In genomic region chr12:2692156-2692555, GRCh38 we compare ENCODE assay signal across 9 cellular contexts.
DNase-seq lines count a peak whose midpoint lies in the region; ATAC-seq lines count a peak whose summit lies in the region.
"Had no signal": no experiment of that assay in that cellular context is flagged by ENCODE, and none has a peak within 500 bp of the region (broad histone marks: within the 10 kb centered on the region; RNA-seq: fewer than 3 reads in every experiment).

No MANE protein-coding gene starts in this region.

- H3K4me3 ChIP-seq in CD4-positive, alpha-beta memory T cell (ENCODE audit: low read length in 2 of 2) = peak overlapping the region; percentile 11 to 73
- peak overlapping the region; percentile 68 for H3K4me3 ChIP-seq in HUES64 (ENCODE audit: low read length)

- intact Hi-C loops in CD4-positive, alpha-beta memory T cell (cut with micrococcal nuclease) = loop anchor here (5.0 kb wide), 2 partner anchors 185 to 200 kb away; partner anchors contain the start of genes FOXM1, RHNO1 and TULP3

- H3K9ac ChIP-seq in HUES64 (ENCODE audit: low read depth, low read length) = 0 out of 2 replicates have a peak overlapping the region, but pooled peaks have one; percentile 78

- H3K9me3 Mint-ChIP-seq in CD4-positive, alpha-beta memory T cell = no peaks in the 10 kb centered on the region
- no peaks in the 10 kb centered on the region for H3K9me3 Mint-ChIP-seq in activated naive CD4-positive, alpha-beta T cell treated with anti-CD3 and anti-CD28 coated beads, Interleukin-2, amount 50 U/mL, for 24 hours
- no peaks in the 10 kb centered on the region for H3K9me3 Mint-ChIP-seq in naive thymus-derived CD8-positive, alpha-beta T cell

- peak overlapping the region; percentile 93 to 100 (median 98) for H3K4me3 Mint-ChIP-seq in CD4-positive, alpha-beta memory T cell
- H3K4me3 Mint-ChIP-seq in activated naive CD4-positive, alpha-beta T cell treated with anti-CD3 and anti-CD28 coated beads, Interleukin-2, amount 50 U/mL, for 24 hours = peak overlapping the region; percentile 99
- H3K4me3 Mint-ChIP-seq in naive thymus-derived CD8-positive, alpha-beta T cell = peak overlapping the region; percentile 94 to 100 (median 98)

- no peaks in the 10 kb centered on the region for H3K27me3 ChIP-seq in CD4-positive, alpha-beta memory T cell (ENCODE audit: insufficient read depth, low read length)
- H3K27me3 ChIP-seq in HUES64 (ENCODE audit: insufficient read depth, low read length) = peaks cover 34% of the 10 kb centered on the region

- H3K27me3 Mint-ChIP-seq in CD4-positive, alpha-beta memory T cell = peaks cover 4 to 9% of the 10 kb centered on the region in 2 donors
- no peaks in the 10 kb centered on the region for H3K27me3 Mint-ChIP-seq in activated naive CD4-positive, alpha-beta T cell treated with anti-CD3 and anti-CD28 coated beads, Interleukin-2, amount 50 U/mL, for 24 hours
- peaks cover 0 to 2% (median 0%) of the 10 kb centered on the region in 5 donors for H3K27me3 Mint-ChIP-seq in naive thymus-derived CD8-positive, alpha-beta T cell

- CTCF ChIA-PET in CD4-positive, alpha-beta memory T cell (lab: Charles Lee; ENCODE audit: partially characterized antibody) = interaction anchor here (1.2 to 3.4 kb wide), 5 partner anchors 9 to 104 kb away, joined by 6 to 33 read pairs (median 9); no protein-coding TSS in a partner anchor

- H3K4me1 Mint-ChIP-seq in CD4-positive, alpha-beta memory T cell = peaks cover 24 to 54% (median 37%) of the 10 kb centered on the region in 4 donors
- H3K4me1 Mint-ChIP-seq in activated naive CD4-positive, alpha-beta T cell treated with anti-CD3 and anti-CD28 coated beads, Interleukin-2, amount 50 U/mL, for 24 hours = peaks cover 45% of the 10 kb centered on the region
- H3K4me1 Mint-ChIP-seq in naive thymus-derived CD8-positive, alpha-beta T cell = peaks cover 36 to 53% (median 50%) of the 10 kb centered on the region in 4 donors

- peak overlapping the region; percentile 62 for H3K27ac ChIP-seq in CD4-positive, alpha-beta memory T cell (ENCODE audit: low read depth, low read length)
- no peak overlapping the region for H3K27ac ChIP-seq in HUES64 (ENCODE audit: low read depth, low read length)
- H3K27ac ChIP-seq: epithelial cell of prostate had no signal

- 87% methylated on average over 12 of the region's 12 CpGs for WGBS in HUES64

- POLR2A ChIA-PET in CD4-positive, alpha-beta memory T cell (lab: Charles Lee; ENCODE audit: partially characterized antibody) = interaction anchor here (1.0 to 3.5 kb wide), 7 partner anchors 10 to 185 kb away, joined by 4 to 55 read pairs (median 6); partner anchors contain the start of genes FKBP4, FOXM1 and RHNO1
- POLR2A ChIA-PET in naive thymus-derived CD8-positive, alpha-beta T cell (lab: Charles Lee) = interaction anchor here (0.6 to 5.2 kb wide), 7 partner anchors 10 to 198 kb away, joined by 3 to 51 read pairs (median 6); partner anchors contain the start of genes FKBP4, FOXM1, ITFG2 and RHNO1

- peak overlapping the region; percentile 77 to 96 (median 92) for H3K27ac Mint-ChIP-seq in CD4-positive, alpha-beta memory T cell
- H3K27ac Mint-ChIP-seq in activated naive CD4-positive, alpha-beta T cell treated with anti-CD3 and anti-CD28 coated beads, Interleukin-2, amount 50 U/mL, for 24 hours = peak overlapping the region; percentile 98
- peak overlapping the region; percentile 76 to 97 (median 94) for H3K27ac Mint-ChIP-seq in naive thymus-derived CD8-positive, alpha-beta T cell

- peaks cover 34% of the 10 kb centered on the region for H3K4me1 ChIP-seq in CD4-positive, alpha-beta memory T cell (ENCODE audit: insufficient read depth, low read length)
- H3K4me1 ChIP-seq in HUES64 (ENCODE audit: insufficient read depth, low read length) = peaks cover 3% of the 10 kb centered on the region; the same call in 1 of the 2 replicates

- H3K36me3 Mint-ChIP-seq in CD4-positive, alpha-beta memory T cell = peaks cover 0 to 11% of the 10 kb centered on the region in 2 donors
- no peaks in the 10 kb centered on the region for H3K36me3 Mint-ChIP-seq in activated naive CD4-positive, alpha-beta T cell treated with anti-CD3 and anti-CD28 coated beads, Interleukin-2, amount 50 U/mL, for 24 hours
- no peaks in the 10 kb centered on the region for H3K36me3 Mint-ChIP-seq in naive thymus-derived CD8-positive, alpha-beta T cell

- ATAC-seq in naive thymus-derived CD8-positive, alpha-beta T cell = peak; percentile 22 to 35
- ATAC-seq in HG03135 (IDR thresholded peaks at IDR 0.05; ENCODE audit: unreplicated experiment) = no peak

- H3K9me3 ChIP-seq in CD4-positive, alpha-beta memory T cell (ENCODE audit: control insufficient read depth in 1 of 2, low read length in 2 of 2) = no peaks in the 10 kb centered on the region
- H3K9me3 ChIP-seq in HUES64 (ENCODE audit: insufficient read depth, low read depth, low read length) = no peaks in the 10 kb centered on the region

- no peaks in the 10 kb centered on the region for H3K36me3 ChIP-seq in CD4-positive, alpha-beta memory T cell (ENCODE audit: insufficient read depth, low read length)
- H3K36me3 ChIP-seq in HUES64 (ENCODE audit: insufficient read depth, low read length) = no peaks in the 10 kb centered on the region

- DNase-seq in CD4-positive, alpha-beta memory T cell = no peak
- peak in 1 of 10 donors; percentile 15 for DNase-seq in naive thymus-derived CD8-positive, alpha-beta T cell
- no peak for DNase-seq in mucosa of gallbladder (ENCODE audit: low spot score)
- DNase-seq in DMS 273 treated with DMSO at 0.1 percent for 48 hours (lab: John Stamatoyannopoulos, UW) = no peak
- DNase-seq in NCI-H1694 (lab: John Stamatoyannopoulos, UW) = no peak
